ENCODE assay signal across 9 cellular contexts in the genomic region with DNA sequence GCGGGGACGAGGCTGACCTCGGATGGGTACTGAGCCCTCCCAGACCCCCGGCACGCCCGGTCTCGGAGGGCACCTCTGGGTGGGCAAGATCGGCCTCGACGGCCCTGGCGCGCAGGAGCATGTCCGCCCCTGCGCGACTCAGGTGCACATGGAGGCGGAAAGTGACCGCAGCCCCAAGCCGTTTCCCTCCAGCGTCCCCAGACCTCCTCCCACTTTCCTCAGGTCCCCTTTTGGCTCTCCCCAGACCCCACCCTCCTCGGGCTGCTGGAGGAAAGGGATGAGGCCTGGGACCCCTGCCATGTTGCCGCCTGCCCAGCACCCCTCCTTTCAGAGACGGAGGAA. TPM values are rescaled to one million over a fixed set of nuclear protein-coding genes. Genes with fewer than 3 reads are reported as not detected.
DNase-seq lines count a peak whose midpoint lies in the region; ATAC-seq and TF ChIP-seq lines count a peak whose summit lies in the region.
"Had no signal": no experiment of that assay in that cellular context is flagged by ENCODE, and none has a peak within 500 bp of the region (broad histone marks: within the 10 kb centered on the region; RNA-seq: fewer than 3 reads in every experiment).

No MANE protein-coding gene starts in this region.

- H2AFZ ChIP-seq in DND-41 (ENCODE audit: low read depth, low read length), result no peak overlapping the region

- peak overlapping the region; percentile 37 to 67 (median 51) for H3K4me3 Mint-ChIP-seq in T-cell

- peaks cover 0 to 14% of the 10 kb centered on the region in 2 donors for H3K27me3 Mint-ChIP-seq in T-cell

- H3K27ac Mint-ChIP-seq in T-cell, result peak overlapping the region in 1 of 2 donors; percentile 39

- peaks cover 2% of the 10 kb centered on the region for H3K36me3 ChIP-seq in DND-41 (ENCODE audit: insufficient read depth, low read length)

- peak overlapping the region; percentile 51 for H3K4me2 ChIP-seq in DND-41 (ENCODE audit: insufficient read depth, low read length)

- H3K4me1 Mint-ChIP-seq in T-cell, result peaks cover 26 to 36% (median 27%) of the 10 kb centered on the region in 3 donors

- TF ChIP-seq CTCF in DND-41 (IDR thresholded peaks at IDR 0.05; ENCODE audit: borderline replicate concordance, extremely low read depth, low read length, poor library complexity, severe bottlenecking), result no peak
- no peak for TF ChIP-seq CTCF in fibroblast of pulmonary artery (IDR thresholded peaks at IDR 0.05; ENCODE audit: low read length, missing control alignments)

- H3K9me3 ChIP-seq in DND-41 (ENCODE audit: insufficient read depth, low read length, severe bottlenecking), result no peaks in the 10 kb centered on the region

- POLR2A ChIA-PET in T-cell (lab: Charles Lee), result no interaction called here

- H3K36me3 Mint-ChIP-seq in T-cell, result peaks cover under 1% of the 10 kb centered on the region

- ATAC-seq in DND-41 (ENCODE audit: insufficient read depth, low read depth) (no peak), T-cell (replicated peaks in 1 of 4) (no peak), GM18520 (IDR thresholded peaks at IDR 0.05; ENCODE audit: unreplicated experiment) (no peak), GM18867 (IDR thresholded peaks at IDR 0.05; ENCODE audit: unreplicated experiment) (no peak)

- H3K9ac ChIP-seq in DND-41 (ENCODE audit: low read depth, low read length), result no peak overlapping the region

- peaks cover 4% of the 10 kb centered on the region; the same call in 1 of the 2 replicates for H4K20me1 ChIP-seq in DND-41 (ENCODE audit: insufficient read depth, low read length)

- H3K9me3 Mint-ChIP-seq in T-cell, result no peaks in the 10 kb centered on the region

- peaks cover 18% of the 10 kb centered on the region for H3K4me1 ChIP-seq in DND-41 (ENCODE audit: insufficient read depth, low read length)

- DNase-seq in DND-41 (no peak), T-cell (no peak), fibroblast of pulmonary artery (ENCODE audit: low read depth) (no peak), skeletal muscle cell (ENCODE audit: low read depth) (no peak), ureter (ENCODE audit: low spot score) (no peak), GOT3 (lab: John Stamatoyannopoulos, UW) (no peak)
- DNase-seq: NCI-H510A had no signal

- H3K4me3 ChIP-seq in DND-41 (ENCODE audit: low read depth in 1 of 2, low read length in 2 of 2) (0 out of 4 replicates have a peak overlapping the region, but pooled peaks of 1 of the 2 experiments have one; percentile 4), fibroblast of pulmonary artery (replicated peaks; ENCODE audit: low read depth, low read length) (peak overlapping the region; percentile 35), skeletal muscle cell (ENCODE audit: low read depth, low read length) (peak overlapping the region; percentile 25)

- CTCF ChIA-PET in T-cell (lab: Charles Lee), result interaction anchor here (1.0 to 5.6 kb wide), 2 partner anchors 25 to 28 kb away, joined by 5 to 48 read pairs; no protein-coding TSS in a partner anchor

- H3K27ac ChIP-seq in DND-41 (ENCODE audit: low read length), result no peak overlapping the region

- peaks cover 26% of the 10 kb centered on the region for H3K27me3 ChIP-seq in DND-41 (ENCODE audit: insufficient read depth, low read length, poor library complexity)

- no peaks in the 10 kb centered on the region for H3K79me2 ChIP-seq in DND-41 (ENCODE audit: insufficient read depth, low read length)

RNA-seq across cellular contexts. Expression of gene RPL19, which starts 10.0 kb away (rescaled TPM):
- total RNA-seq in T-cell, result 1,000 to 10,000 TPM; 2,988 to 3,293 (median 3,174) TPM
- total RNA-seq in ureter, result 2,156 TPM

RNA-seq across cellular contexts. Expression of gene CACNB1, which starts 12.6 kb away (rescaled TPM):
- total RNA-seq in T-cell, result 10 to 100 TPM; 10.8 to 23.2 (median 21.4) TPM
- total RNA-seq in ureter, result 19.1 TPM

RNA-seq across cellular contexts. Expression of gene STAC2, which starts 15.7 kb away (rescaled TPM):
- total RNA-seq in T-cell, result under 1 TPM in 3 of 5 donors, not detected in 2; 0.12 to 0.15 (median 0.13) TPM
- 1.6 TPM for total RNA-seq in ureter

RNA-seq across cellular contexts. Expression of gene ARL5C, which starts 44.1 kb away (rescaled TPM):
- total RNA-seq in T-cell (under 1 TPM in 1 of 5 donors, not detected in 4; 0.90 TPM), ureter (not detected)

RNA-seq across cellular contexts. Expression of gene PLXDC1, which starts 58.6 kb away (rescaled TPM):
- total RNA-seq in T-cell (10 to 100 TPM in 3 of 5 donors, 1 to 10 TPM in 2; 6.3 to 74.9 (median 13.9) TPM), ureter (13.0 TPM)
